In the genomic region with DNA sequence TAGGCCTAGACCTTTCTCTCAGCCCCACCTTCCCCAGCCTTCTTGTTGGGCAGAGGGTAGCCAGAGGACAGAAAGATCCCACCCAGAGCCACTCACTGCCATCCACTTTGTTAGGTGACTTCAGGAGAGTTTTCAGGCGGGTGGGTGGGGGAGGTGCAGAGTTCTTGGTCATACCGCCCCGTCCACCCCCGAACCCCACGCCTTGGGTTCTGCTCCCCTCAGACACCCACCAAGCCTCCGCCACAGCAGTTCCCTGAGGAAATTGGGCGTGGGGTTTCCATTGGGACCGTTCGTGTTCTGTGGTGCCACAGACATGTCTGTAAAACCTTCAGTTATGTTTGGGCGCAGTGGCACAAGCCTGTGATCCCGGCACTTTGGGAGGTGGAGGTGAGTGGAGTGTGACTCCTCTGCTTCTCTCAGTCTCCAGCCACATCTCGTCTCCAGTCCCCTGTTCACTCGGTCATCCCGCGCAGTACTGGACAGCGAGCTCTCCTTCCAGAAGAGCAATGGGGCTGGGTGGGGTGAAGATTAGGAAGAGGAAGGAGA, we compare ENCODE assay signal across 8 cellular contexts. TPM values are rescaled to one million over a fixed set of nuclear protein-coding genes. Genes with fewer than 3 reads are reported as not detected.
DNase-seq lines count a peak whose midpoint lies in the region; ATAC-seq, FAIRE-seq and TF ChIP-seq lines count a peak whose summit lies in the region.

No MANE protein-coding gene starts in this region.

- peaks cover 6 to 11% (median 9%) of the 10 kb centered on the region in 3 donors for H3K4me1 Mint-ChIP-seq in IgD-negative memory B cell

- H3K27me3 Mint-ChIP-seq in IgD-negative memory B cell = no peaks in the 10 kb centered on the region

- peaks cover 3% of the 10 kb centered on the region for H3K36me3 Mint-ChIP-seq in IgD-negative memory B cell

- peak overlapping the region; percentile 92 to 98 (median 97) for H3K4me3 Mint-ChIP-seq in IgD-negative memory B cell

- H3K4me2 ChIP-seq in A549 = peak overlapping the region; percentile 93

- no peak overlapping the region for H3K9ac ChIP-seq in muscle layer of colon (ENCODE audit: low read length)

- H3K27ac Mint-ChIP-seq in IgD-negative memory B cell = peak overlapping the region; percentile 88 to 94 (median 92)

- H3K9me3 Mint-ChIP-seq in IgD-negative memory B cell = no peaks in the 10 kb centered on the region

- no peak for TF ChIP-seq EP300 in A549 (IDR thresholded peaks at IDR 0.05)

- DNase-seq in A549 (ENCODE audit: low read depth in 1 of 2, low spot score in 1 of 2) (no peak), caudate nucleus (lab: John Stamatoyannopoulos, UW) (no peak), cerebellar cortex (ENCODE audit: low spot score) (no peak), cerebellum (ENCODE audit: low spot score) (no peak), anterior cingulate cortex (lab: John Stamatoyannopoulos, UW) (no peak)

- ATAC-seq in A549 (no peak), GM19467 (IDR thresholded peaks at IDR 0.05; ENCODE audit: unreplicated experiment) (no peak)

- no peak for TF ChIP-seq POLR2A in A549 (IDR thresholded peaks at IDR 0.05; ENCODE audit: low read length)

- CTCF ChIA-PET in A549 (lab: Yijun Ruan, JAX) = interaction anchor here (1.1 to 1.4 kb wide), 3 partner anchors 13 to 46 kb away, joined by 3 read pairs; no protein-coding TSS in a partner anchor

- WGBS in A549 (ENCODE audit: missing lambda C conversion rate) = 53% methylated on average over 16 of the region's 16 CpGs

- H3K9me3 ChIP-seq in A549 (no peaks in the 10 kb centered on the region), muscle layer of colon (ENCODE audit: low read length) (no peaks in the 10 kb centered on the region)

- no peak for TF ChIP-seq CTCF in A549 (IDR thresholded peaks at IDR 0.05)

- H3K27me3 ChIP-seq in muscle layer of colon (ENCODE audit: control insufficient read depth in 1 of 2, insufficient read depth in 2 of 2, low read length in 2 of 2) = no peaks in the 10 kb centered on the region

- H3K27ac ChIP-seq in A549 (peak overlapping the region; percentile 98 to 99), caudate nucleus (ENCODE audit: low read depth, low read length) (peak overlapping the region; percentile 90), muscle layer of colon (ENCODE audit: low read depth, low read length) (peak overlapping the region; percentile 90)

- POLR2A ChIA-PET in A549 (lab: Yijun Ruan, JAX) = no interaction called here

- peaks cover 7% of the 10 kb centered on the region for H3K36me3 ChIP-seq in muscle layer of colon (ENCODE audit: insufficient read depth, low read length)

- TF ChIP-seq RAD21 in A549 (conservative IDR thresholded peaks at IDR 0.05 in 1 of 2, IDR thresholded peaks at IDR 0.05 in 1 of 2) = no peak

- H3K4me3 ChIP-seq in A549 = peak overlapping the region; percentile 81
- peak overlapping the region in 1 of 2 donors; percentile 77 for H3K4me3 ChIP-seq in muscle layer of colon (ENCODE audit: low read depth in 1 of 2, low read length in 2 of 2)

- FAIRE-seq in A549 (lab: Jason Lieb, UNC) = no peak

- H3K4me1 ChIP-seq in A549 (peaks cover 28% of the 10 kb centered on the region), muscle layer of colon (ENCODE audit: insufficient read depth, low read length) (peaks cover 15% of the 10 kb centered on the region)

TF ChIP-seq in A549, 52 proteins besides CTCF, POLR2A, EP300 and RAD21:
- TF ChIP-seq, protein P1, sequence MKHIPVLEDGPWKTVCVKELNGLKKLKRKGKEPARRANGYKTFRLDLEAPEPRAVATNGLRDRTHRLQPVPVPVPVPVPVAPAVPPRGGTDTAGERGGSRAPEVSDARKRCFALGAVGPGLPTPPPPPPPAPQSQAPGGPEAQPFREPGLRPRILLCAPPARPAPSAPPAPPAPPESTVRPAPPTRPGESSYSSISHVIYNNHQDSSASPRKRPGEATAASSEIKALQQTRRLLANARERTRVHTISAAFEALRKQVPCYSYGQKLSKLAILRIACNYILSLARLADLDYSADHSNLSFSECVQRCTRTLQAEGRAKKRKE (CRISPR knock-in tag; IDR thresholded peaks at IDR 0.05; ENCODE audit: low read depth) = no peak
- TF ChIP-seq, protein P2, sequence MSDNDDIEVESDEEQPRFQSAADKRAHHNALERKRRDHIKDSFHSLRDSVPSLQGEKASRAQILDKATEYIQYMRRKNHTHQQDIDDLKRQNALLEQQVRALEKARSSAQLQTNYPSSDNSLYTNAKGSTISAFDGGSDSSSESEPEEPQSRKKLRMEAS (IDR thresholded peaks at IDR 0.05) = no peak
- TF ChIP-seq HOXB13 (CRISPR knock-in tag; IDR thresholded peaks at IDR 0.05; ENCODE audit: low read depth) (no peak), CHD4 (IDR thresholded peaks at IDR 0.05; ENCODE audit: borderline replicate concordance) (no peak), CBX8 (IDR thresholded peaks at IDR 0.05) (no peak), ESRRA (IDR thresholded peaks at IDR 0.05; ENCODE audit: borderline replicate concordance, low read length) (no peak), POLR2AphosphoS2 (conservative IDR thresholded peaks at IDR 0.05; ENCODE audit: low read length) (0 out of 2 replicates have a peak, but pooled peaks have one; percentile 29), NR3C1 (IDR thresholded peaks at IDR 0.05) (no peak)

RNA-seq across cellular contexts. Expression of a gene that starts 1.5 kb away (rescaled TPM):
- 173 and 197 TPM in 2 replicates for polyA plus RNA-seq in A549 (2011; rRNA removed)
- polyA plus RNA-seq in A549 (2012; cell fraction: cytosol; rRNA removed) = 1,143 and 1,530 TPM in 2 replicates
- 593 and 1,308 TPM in 2 replicates for polyA plus RNA-seq in A549 (2012; cell fraction: nucleus; rRNA removed)
- 752 to 794 TPM (median 776 TPM) in 3 replicates for polyA plus RNA-seq in A549 (2017; fragmentation: RNase III; extraction: RNeasy Plus Mini Kit Qiagen cat#74134 plus additional on column Dnase treatment)
- 47.5 and 66.5 TPM in 2 replicates for polyA minus RNA-seq in A549 (2011; rRNA and poly(A)+ RNA removed)
- 1,216 TPM for polyA plus RNA-seq in IgD-negative memory B cell
- 95.4 TPM for total RNA-seq in cerebellum

RNA-seq across cellular contexts. Expression of a gene that starts 38.0 kb away (rescaled TPM):
- 5.6 and 6.9 TPM in 2 replicates for polyA plus RNA-seq in A549 (2011; rRNA removed)
- 8.1 and 8.9 TPM in 2 replicates for polyA plus RNA-seq in A549 (2012; cell fraction: cytosol; rRNA removed)
- 18.4 and 18.6 TPM in 2 replicates for polyA plus RNA-seq in A549 (2012; cell fraction: nucleus; rRNA removed)
- polyA plus RNA-seq in A549 (2017; fragmentation: RNase III; extraction: RNeasy Plus Mini Kit Qiagen cat#74134 plus additional on column Dnase treatment) = 9.5 to 12.4 TPM (median 12.4 TPM) in 3 replicates
- polyA minus RNA-seq in A549 (2011; rRNA and poly(A)+ RNA removed) = 7.8 and 12.7 TPM in 2 replicates
- polyA plus RNA-seq in IgD-negative memory B cell = 20.7 TPM
- total RNA-seq in cerebellum = 31.8 TPM

RNA-seq across cellular contexts. Expression of a gene that starts 56.9 kb away (rescaled TPM):
- polyA plus RNA-seq in A549 (2011; rRNA removed) (0.08 and 0.34 TPM in 2 replicates), A549 (2017; fragmentation: RNase III; extraction: RNeasy Plus Mini Kit Qiagen cat#74134 plus additional on column Dnase treatment) (0.18 to 0.40 TPM (median 0.34 TPM) in 3 replicates), IgD-negative memory B cell (49.4 TPM)
- polyA plus RNA-seq in A549 (2012; cell fraction: cytosol; rRNA removed) = 0.39 and 0.44 TPM in 2 replicates
- 1.3 and 1.5 TPM in 2 replicates for polyA plus RNA-seq in A549 (2012; cell fraction: nucleus; rRNA removed)
- 0.05 and 0.41 TPM in 2 replicates for polyA minus RNA-seq in A549 (2011; rRNA and poly(A)+ RNA removed)
- 1.3 TPM for total RNA-seq in cerebellum

Comparison
In these comparisons a context has a peak if more than half of its experiments do, and no peak if none do; other contexts are left out.
1. RNA of a gene that starts 56.9 kb away (polyA plus RNA-seq): 49.4 TPM in IgD-negative memory B cell (single experiment); 0.08 to 1.5 TPM in A549; every median in the first group is over 10 times any median in the second.
2. Peak in every context shown above with its lines, with median percentiles within 50 percentile points of each other: H3K27ac ChIP-seq.